Comparison of ENCODE assay signal across 8 cellular contexts in genomic region chr19:47190167-47190727, GRCh38. TPM values are rescaled to one million over a fixed set of nuclear protein-coding genes. Genes with fewer than 3 reads are reported as not detected.
A peak's percentile ranks its signal among the peaks of the same experiment; 100 is the strongest.
DNase-seq lines count a peak whose midpoint lies in the region; ATAC-seq and TF ChIP-seq lines count a peak whose summit lies in the region.

No MANE protein-coding gene starts in this region.

- no peaks in the 10 kb centered on the region for H4K20me1 ChIP-seq in PC-9 (ENCODE audit: insufficient read depth)

- H3K4me1 Mint-ChIP-seq in activated naive CD4-positive, alpha-beta T cell treated with anti-CD3 and anti-CD28 coated beads, Interleukin-2, amount 10 ng/mL, durations not matched to agents 7 days and 5 days = peaks cover 77% of the 10 kb centered on the region

- intact Hi-C loops in PC-9 (cut with micrococcal nuclease; ENCODE audit: unreplicated experiment) (no loop called here), Right ventricle myocardium superior (cut with DNase I) (loop anchor here (5.0 to 10.0 kb wide), 2 partner anchors 33 to 55 kb away; no protein-coding TSS in a partner anchor)

- no peaks in the 10 kb centered on the region for H3K27me3 Mint-ChIP-seq in activated naive CD4-positive, alpha-beta T cell treated with anti-CD3 and anti-CD28 coated beads, Interleukin-2, amount 10 ng/mL, durations not matched to agents 7 days and 5 days

- CTCF ChIA-PET in PC-9 (lab: Charles Lee) = no interaction called here
- CTCF ChIA-PET in activated naive CD4-positive, alpha-beta T cell treated with anti-CD3 and anti-CD28 coated beads, Interleukin-2, amount 10 ng/mL, durations not matched to agents 7 days and 5 days (lab: Charles Lee) = interaction anchor here (1.2 to 1.4 kb wide), 2 partner anchors 20 to 57 kb away, joined by 3 to 4 read pairs; no protein-coding TSS in a partner anchor

- ATAC-seq in Right ventricle myocardium superior (ENCODE audit: poor library complexity) = peak; percentile 54
- no peak for ATAC-seq in GM19023 (IDR thresholded peaks at IDR 0.05; ENCODE audit: unreplicated experiment)
- no peak for ATAC-seq in HG03469 (IDR thresholded peaks at IDR 0.05; ENCODE audit: unreplicated experiment)

- peak overlapping the region; percentile 6 for H3K4me3 Mint-ChIP-seq in activated naive CD4-positive, alpha-beta T cell treated with anti-CD3 and anti-CD28 coated beads, Interleukin-2, amount 10 ng/mL, durations not matched to agents 7 days and 5 days

- 0 out of 2 replicates have a peak overlapping the region, but pooled peaks have one; percentile 7 for H3K27ac ChIP-seq in PC-9

- no peaks in the 10 kb centered on the region for H3K9me3 Mint-ChIP-seq in activated naive CD4-positive, alpha-beta T cell treated with anti-CD3 and anti-CD28 coated beads, Interleukin-2, amount 10 ng/mL, durations not matched to agents 7 days and 5 days

- 0 out of 2 replicates have a peak, but pooled peaks cover 6% of the 10 kb centered on the region for H3K4me1 ChIP-seq in PC-9 (replicated peaks; ENCODE audit: insufficient read depth)

- H3K36me3 Mint-ChIP-seq in activated naive CD4-positive, alpha-beta T cell treated with anti-CD3 and anti-CD28 coated beads, Interleukin-2, amount 10 ng/mL, durations not matched to agents 7 days and 5 days = peaks cover 48% of the 10 kb centered on the region

- no peaks in the 10 kb centered on the region for H3K9me3 ChIP-seq in PC-9 (ENCODE audit: insufficient read depth, low read depth)

- H3K4me3 ChIP-seq in PC-9 = no peak overlapping the region

- H3K4me2 ChIP-seq in PC-9 = no peak overlapping the region

- H3K27me3 ChIP-seq in PC-9 (ENCODE audit: insufficient read depth, low read depth) = no peaks in the 10 kb centered on the region

- peaks cover 6% of the 10 kb centered on the region; the same call in 1 of the 2 replicates for H3K36me3 ChIP-seq in PC-9 (ENCODE audit: low read depth)

- DNase-seq in Ammon's horn (ENCODE audit: low spot score) (peak; percentile 73), PC-9 (peak; percentile 43 to 46), Right ventricle myocardium superior (peak; percentile 55), renal cortical epithelial cell (ENCODE audit: low read depth) (peak; percentile 95), NCI-H446 treated with DMSO at 0.1 percent for 48 hours (lab: John Stamatoyannopoulos, UW) (no peak)
- DNase-seq in activated naive CD4-positive, alpha-beta T cell treated with anti-CD3 and anti-CD28 coated beads, Interleukin-2, amount 10 ng/mL, durations not matched to agents 7 days and 5 days = peak; percentile 66

- no peaks in the 10 kb centered on the region for H3K9me2 ChIP-seq in PC-9 (ENCODE audit: insufficient read depth)

- no TSS peak for BruUV-seq in PC-9 (replicated peaks; lab: Mats Ljungman, UMichigan)

- peaks cover 4% of the 10 kb centered on the region; the same call in 1 of the 2 replicates for H3K79me2 ChIP-seq in PC-9 (ENCODE audit: low read depth)

- no peak overlapping the region for H2AFZ ChIP-seq in PC-9

- peaks cover 45% of the 10 kb centered on the region; the same call in 1 of the 2 replicates for H3F3A ChIP-seq in PC-9 (ENCODE audit: insufficient read depth, low read depth)

- peak overlapping the region; percentile 98 for H3K27ac Mint-ChIP-seq in activated naive CD4-positive, alpha-beta T cell treated with anti-CD3 and anti-CD28 coated beads, Interleukin-2, amount 10 ng/mL, durations not matched to agents 7 days and 5 days

- POLR2A ChIA-PET in PC-9 (lab: Charles Lee; ENCODE audit: unreplicated experiment) = no interaction called here

- no peak for TF ChIP-seq CTCF in PC-9 (conservative IDR thresholded peaks at IDR 0.05)

RNA-seq across cellular contexts. Expression of gene BBC3, which starts 40.8 kb away (rescaled TPM):
- total RNA-seq in PC-9 (2021) = 18.3 and 18.8 TPM in 2 replicates
- 3.8 TPM for total RNA-seq in Right ventricle myocardium superior
- 21.1 and 29.7 TPM in 2 replicates for total RNA-seq in renal cortical epithelial cell

RNA-seq across cellular contexts. Expression of gene SAE1, which starts 59.6 kb away (rescaled TPM):
- total RNA-seq in PC-9 (2021) (133 and 148 TPM in 2 replicates), Right ventricle myocardium superior (42.2 TPM), renal cortical epithelial cell (106 and 164 TPM in 2 replicates)
